Comparison of ENCODE assay signal across 24 cellular contexts in genomic region chr20:19967441-19967840, GRCh38.
"Had no signal": no experiment of that assay in that cellular context is flagged by ENCODE, and none has a peak within 500 bp of the region (broad histone marks: within the 10 kb centered on the region; RNA-seq: fewer than 3 reads in every experiment).

No MANE protein-coding gene starts in this region.

- ATAC-seq: activated naive CD4-positive, alpha-beta T cell treated with anti-CD3 and anti-CD28 coated beads, Interleukin-2, amount 50 U/mL, for 72 hours; activated T-cell treated with anti-CD3 and anti-CD28 coated beads, Interleukin-2, amount 50 U/mL, for 72 hours; esophagus mucosa; sciatic nerve had no signal

- H3K27me3 ChIP-seq: colonic mucosa, dorsolateral prefrontal cortex, upper lobe of left lung, vagina had no signal

- H3K27ac ChIP-seq: colonic mucosa, vagina had no signal

- DNase-seq: activated CD4-positive, alpha-beta T cell treated with anti-CD3 and anti-CD28 coated beads for 4 hours; activated CD4-positive, alpha-beta T cell treated with anti-CD3 and anti-CD28 coated beads, Interleukin-2, amount 50 U/mL, for 4 hours; activated naive CD4-positive, alpha-beta T cell; activated T-cell treated with anti-CD3 and anti-CD28 coated beads for 4 hours; activated T-cell treated with anti-CD3 and anti-CD28 coated beads, Interleukin-2, amount 50 U/mL, for 72 hours; cerebellar nuclear complex; colonic mucosa; dorsolateral prefrontal cortex; effector memory CD4-positive, alpha-beta T cell; foreskin fibroblast; head of caudate nucleus; hypothalamus; immature natural killer cell; kidney; posterior cingulate gyrus; stimulated activated CD4-positive, alpha-beta T cell treated with anti-CD3 and anti-CD28 coated beads, Interleukin-12 subunit alpha, Interleukin-12 subunit beta, amount 100 ng/mL, for 4 hours; stimulated activated CD4-positive, alpha-beta T cell treated with anti-CD3 and anti-CD28 coated beads, Interleukin-4, amount 100 ng/mL, for 1 hour; upper lobe of left lung had no signal

- H3K9me3 ChIP-seq: colonic mucosa, upper lobe of left lung, vagina had no signal

- H3K4me3 ChIP-seq: colonic mucosa, dorsolateral prefrontal cortex, lung, skin epidermis, upper lobe of left lung, vagina had no signal

- H3K4me1 ChIP-seq: colonic mucosa had no signal

- H3K36me3 ChIP-seq: colonic mucosa had no signal
